31 cellular contexts compared by ENCODE assay signal in genomic region chr6:119355890-119356289, GRCh38.
"Had no signal": no experiment of that assay in that cellular context is flagged by ENCODE, and none has a peak within 500 bp of the region (broad histone marks: within the 10 kb centered on the region; RNA-seq: fewer than 3 reads in every experiment).

No MANE protein-coding gene starts in this region.

- H3K27ac ChIP-seq: colonic mucosa, lower lobe of right lung, neural progenitor cell, parathyroid adenoma, WERI-Rb-1 had no signal

- H3K79me2 ChIP-seq: parathyroid adenoma had no signal

- H3K27me3 ChIP-seq: adrenal gland, body of pancreas, colonic mucosa, gastroesophageal sphincter, stomach had no signal

- DNase-seq: activated CD4-positive, alpha-beta T cell treated with anti-CD3 and anti-CD28 coated beads for 48 hours; activated CD4-positive, alpha-beta T cell treated with anti-CD3 and anti-CD28 coated beads, Interleukin-2, amount 50 U/mL, for 48 hours; activated CD8-positive, alpha-beta memory T cell treated with anti-CD3 and anti-CD28 coated beads for 24 hours; activated effector memory CD4-positive, alpha-beta T cell treated with Interleukin-2 at 50 U/mL for 16 hours; activated naive CD4-positive, alpha-beta T cell treated with Interleukin-2 at 50 U/mL for 16 hours; aorta; colonic mucosa; dorsolateral prefrontal cortex; effector memory CD4-positive, alpha-beta T cell; erythroblast; hippocampal formation; kidney; lower lobe of right lung; mesenchymal stem cell; natural killer cell; occipital lobe; right cardiac atrium; stimulated activated CD4-positive, alpha-beta T cell treated with anti-CD3 and anti-CD28 coated beads, Interleukin-4, amount 100 ng/mL, for 24 hours; stomach; T-helper 17 cell; T1000; WERI-Rb-1 had no signal

- H3K4me1 ChIP-seq: colonic mucosa, neural progenitor cell, parathyroid adenoma had no signal

- FAIRE-seq: kidney, urothelium cell line had no signal

- H3K9ac ChIP-seq: neural progenitor cell, parathyroid adenoma had no signal

- H3K9me3 ChIP-seq: adrenal gland, body of pancreas, colonic mucosa, gastroesophageal sphincter, lower lobe of right lung, stomach had no signal

- H3K4me3 ChIP-seq: adrenal gland, body of pancreas, colonic mucosa, gastroesophageal sphincter, lower lobe of right lung, neural progenitor cell, skin epidermis, stomach had no signal

- H3K36me3 ChIP-seq: adrenal gland, colonic mucosa, gastroesophageal sphincter, lower lobe of right lung, neural progenitor cell, stomach, WERI-Rb-1 had no signal

- H3K4me2 ChIP-seq: neural progenitor cell had no signal

- H2AFZ ChIP-seq: neural progenitor cell, parathyroid adenoma had no signal

- ATAC-seq: activated CD4-positive, CD25-positive, alpha-beta regulatory T cell treated with anti-CD3 and anti-CD28 coated beads, Interleukin-2, amount 50 U/mL, for 24 hours; natural killer cell; stimulated activated effector memory CD8-positive, alpha-beta T cell treated with anti-CD3 and anti-CD28 coated beads, Interleukin-12 subunit alpha, Interleukin-12 subunit beta, amount 100 ng/mL, for 72 hours; T-helper 17 cell had no signal
